1 cellular context compared by ENCODE assay signal in the genomic region with DNA sequence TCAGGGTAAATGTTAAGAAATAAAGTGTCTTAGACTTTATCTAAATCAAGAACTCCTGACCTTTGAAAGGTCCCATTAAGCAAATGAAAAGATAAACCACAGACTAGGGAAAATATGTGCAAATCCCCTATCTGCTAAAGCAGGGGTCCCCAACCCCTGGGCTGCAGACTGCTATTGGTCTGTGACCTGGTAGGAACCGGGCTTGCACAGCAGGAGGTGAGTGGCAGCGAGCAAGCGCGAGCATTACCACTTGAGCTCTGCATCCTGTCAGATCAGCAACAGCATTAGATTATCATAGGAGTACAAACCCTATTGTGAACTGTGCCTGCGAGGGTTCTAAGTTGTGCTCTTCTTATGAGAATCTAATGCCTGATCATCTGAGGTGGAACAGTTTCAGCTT.
TF ChIP-seq lines count a peak whose summit lies in the region.

No MANE protein-coding gene starts in this region.

TF ChIP-seq in H1, 55 proteins besides CTCF, POLR2A, EP300 and RAD21:
- TF ChIP-seq CEBPB (IDR thresholded peaks at IDR 0.05; ENCODE audit: low read depth, low read length) = no peak
- no peak for TF ChIP-seq SIN3A (conservative IDR thresholded peaks at IDR 0.05 in 1 of 2, IDR thresholded peaks at IDR 0.05 in 1 of 2; ENCODE audit: low read depth in 1 of 2, low read length in 2 of 2)
